1 cellular context compared by ENCODE assay signal in genomic region chr1:180248731-180249681, GRCh38.
TF ChIP-seq lines count a peak whose summit lies in the region.

No MANE protein-coding gene starts in this region.

TF ChIP-seq in GM12878, 131 proteins besides CTCF, POLR2A, EP300 and RAD21 (continued from another document):
- TF ChIP-seq ZNF687 (IDR thresholded peaks at IDR 0.05) = no peak
- no peak for TF ChIP-seq IRF5 (IDR thresholded peaks at IDR 0.05; ENCODE audit: borderline replicate concordance)
- TF ChIP-seq ZSCAN29 (IDR thresholded peaks at IDR 0.05) = no peak
- no peak for TF ChIP-seq NR2C2 (IDR thresholded peaks at IDR 0.05; ENCODE audit: borderline replicate concordance, control insufficient read depth, insufficient read length, low read depth)
- no peak for TF ChIP-seq HCFC1 (IDR thresholded peaks at IDR 0.05; ENCODE audit: low read length)
- TF ChIP-seq ZNF24 (IDR thresholded peaks at IDR 0.05) = no peak
- no peak for TF ChIP-seq SMAD5 (IDR thresholded peaks at IDR 0.05; ENCODE audit: low read depth)
- no peak for TF ChIP-seq ELK1 (IDR thresholded peaks at IDR 0.05; ENCODE audit: low read depth, low read length)
- TF ChIP-seq NR2C1 (IDR thresholded peaks at IDR 0.05) = no peak
- no peak for TF ChIP-seq NRF1 (conservative IDR thresholded peaks at IDR 0.05; ENCODE audit: low read depth, low read length)
- no peak for TF ChIP-seq NR2F1 (conservative IDR thresholded peaks at IDR 0.05)
- no peak for TF ChIP-seq BCLAF1 (IDR thresholded peaks at IDR 0.05)
- TF ChIP-seq CBX3 (IDR thresholded peaks at IDR 0.05; ENCODE audit: borderline replicate concordance, low read depth) = no peak
- no peak for TF ChIP-seq CREM (IDR thresholded peaks at IDR 0.05; ENCODE audit: low read depth)
- TF ChIP-seq NFXL1 (IDR thresholded peaks at IDR 0.05; ENCODE audit: borderline replicate concordance) = no peak
- no peak for TF ChIP-seq TAF1 (IDR thresholded peaks at IDR 0.05; ENCODE audit: borderline replicate concordance, low read depth, low read length)
- TF ChIP-seq ZNF207 (IDR thresholded peaks at IDR 0.05; ENCODE audit: borderline replicate concordance) = no peak
